In genomic region chr1:17436380-17437174, GRCh38 we compare ENCODE assay signal across 8 cellular contexts. TPM values are rescaled to one million over a fixed set of nuclear protein-coding genes. Genes with fewer than 3 reads are reported as not detected.
DNase-seq lines count a peak whose midpoint lies in the region; ATAC-seq and TF ChIP-seq lines count a peak whose summit lies in the region.

No MANE protein-coding gene starts in this region.

- no peaks in the 10 kb centered on the region for H3K27me3 Mint-ChIP-seq in activated naive CD8-positive, alpha-beta T cell treated with anti-CD3 and anti-CD28 coated beads, Interleukin-2, amount 50 U/mL, for 24 hours

- intact Hi-C loops in stomach (cut with DNase I; ENCODE audit: low total_unique reads): no loop called here

- H3K4me1 Mint-ChIP-seq in activated naive CD8-positive, alpha-beta T cell treated with anti-CD3 and anti-CD28 coated beads, Interleukin-2, amount 50 U/mL, for 24 hours: peaks cover 67% of the 10 kb centered on the region

- H3K27ac Mint-ChIP-seq in activated naive CD8-positive, alpha-beta T cell treated with anti-CD3 and anti-CD28 coated beads, Interleukin-2, amount 50 U/mL, for 24 hours: peak overlapping the region; percentile 68

- no peak for TF ChIP-seq RAD21 in SK-N-SH (IDR thresholded peaks at IDR 0.05; ENCODE audit: low read length)

- H3K27me3 ChIP-seq in SK-N-SH (ENCODE audit: insufficient read depth) (no peaks in the 10 kb centered on the region), stomach (no peaks in the 10 kb centered on the region)

- DNase-seq in SK-N-SH: no peak
- DNase-seq in activated naive CD8-positive, alpha-beta T cell treated with anti-CD3 and anti-CD28 coated beads, Interleukin-2, amount 50 U/mL, for 24 hours: no peak
- no peak for DNase-seq in stomach
- DNase-seq in NCI-H82 (lab: John Stamatoyannopoulos, UW): no peak
- DNase-seq in SHP77 (lab: John Stamatoyannopoulos, UW): no peak

- H3K9me3 ChIP-seq in SK-N-SH (no peaks in the 10 kb centered on the region), iPS-18c (ENCODE audit: control insufficient read depth, insufficient read depth, low read length) (no peaks in the 10 kb centered on the region), stomach (no peaks in the 10 kb centered on the region)

- no peak for ATAC-seq in SK-N-SH treated with all-trans-retinoic acid at 6 μM for 48 hours
- no peak for ATAC-seq in activated naive CD8-positive, alpha-beta T cell treated with anti-CD3 and anti-CD28 coated beads, Interleukin-2, amount 50 U/mL, for 24 hours
- no peak for ATAC-seq in HG03025 (IDR thresholded peaks at IDR 0.05; ENCODE audit: low FRiP score, unreplicated experiment)

- POLR2A ChIA-PET in SK-N-SH (lab: Yijun Ruan, JAX): interaction anchor here (0.6 kb wide), 1 partner anchor 1416 kb away, joined by 4 read pairs; no protein-coding TSS in a partner anchor

- 54% methylated on average over 10 of the region's 13 CpGs for WGBS in SK-N-SH (ENCODE audit: low lambda C conversion rate)
- WGBS in stomach, 5 donors: 32 to 44% (median 37%) methylated on average over 13 of the region's 13 CpGs

- peak overlapping the region; percentile 82 for H3K4me3 Mint-ChIP-seq in activated naive CD8-positive, alpha-beta T cell treated with anti-CD3 and anti-CD28 coated beads, Interleukin-2, amount 50 U/mL, for 24 hours

- H3K36me3 ChIP-seq in SK-N-SH (replicated peaks in 1 of 2; ENCODE audit: control insufficient read depth in 1 of 2, insufficient read depth in 2 of 2, low read length in 1 of 2) (peaks cover 10 to 31% of the 10 kb centered on the region in 2 experiments), stomach (peaks cover 4 to 36% (median 27%) of the 10 kb centered on the region in 4 donors)

- peaks cover 25 to 29% of the 10 kb centered on the region in 2 experiments for H3K4me1 ChIP-seq in SK-N-SH (ENCODE audit: control insufficient read depth in 1 of 2, insufficient read depth in 2 of 2, low read depth in 1 of 2, low read length in 1 of 2)
- H3K4me1 ChIP-seq in stomach: peaks cover 12 to 73% (median 41%) of the 10 kb centered on the region in 4 donors

- TF ChIP-seq CTCF in SK-N-SH (IDR thresholded peaks at IDR 0.05) (no peak), stomach (IDR thresholded peaks at IDR 0.05) (no peak)

- no peak overlapping the region for H2AFZ ChIP-seq in SK-N-SH (ENCODE audit: low read depth)

- H3F3A ChIP-seq in SK-N-SH (replicated peaks; ENCODE audit: insufficient read depth): peaks cover 16% of the 10 kb centered on the region

- H4K20me1 ChIP-seq in SK-N-SH (ENCODE audit: insufficient read depth): peaks cover 52% of the 10 kb centered on the region

- peaks cover 78% of the 10 kb centered on the region for H3K79me2 ChIP-seq in SK-N-SH (ENCODE audit: insufficient read depth)

- TF ChIP-seq POLR2A in stomach (IDR thresholded peaks at IDR 0.05): no peak

- H3K9ac ChIP-seq in SK-N-SH: peak overlapping the region; percentile 62

- CTCF ChIA-PET in SK-N-SH (lab: Yijun Ruan, JAX): interaction anchor here (1.5 kb wide), 1 partner anchor 10 kb away, joined by 3 read pairs; no protein-coding TSS in a partner anchor

- TF ChIP-seq EP300 in SK-N-SH (IDR thresholded peaks at IDR 0.05; ENCODE audit: borderline replicate concordance in 1 of 2, low read depth in 1 of 2, low read length in 1 of 2) (no peak), stomach (IDR thresholded peaks at IDR 0.05) (no peak)

- H3K9me3 Mint-ChIP-seq in activated naive CD8-positive, alpha-beta T cell treated with anti-CD3 and anti-CD28 coated beads, Interleukin-2, amount 50 U/mL, for 24 hours: no peaks in the 10 kb centered on the region

- no peaks in the 10 kb centered on the region for H3K9me2 ChIP-seq in SK-N-SH

- H3K4me3 ChIP-seq in SK-N-SH (ENCODE audit: low read depth in 2 of 2, low read length in 1 of 2) (peak overlapping the region; percentile 71 to 86), iPS-18c (ENCODE audit: insufficient read depth, low read depth, low read length) (peak overlapping the region; percentile 82), stomach (peak overlapping the region; percentile 74 to 86 (median 80))

- peak overlapping the region; percentile 91 for H3K4me2 ChIP-seq in SK-N-SH

- H3K27ac ChIP-seq in SK-N-SH (ENCODE audit: low read depth in 2 of 2, low read length in 1 of 2) (peak overlapping the region in 1 of 2 experiments; percentile 30; a peak in 3 of 4 replicates), stomach (peak overlapping the region in 4 of 5 donors; percentile 58 to 98 (median 86))

- H3K36me3 Mint-ChIP-seq in activated naive CD8-positive, alpha-beta T cell treated with anti-CD3 and anti-CD28 coated beads, Interleukin-2, amount 50 U/mL, for 24 hours (ENCODE audit: low read depth): peaks cover 47% of the 10 kb centered on the region

TF ChIP-seq in SK-N-SH, 30 proteins besides CTCF, POLR2A, EP300 and RAD21 (continues in another document):
- no peak for TF ChIP-seq NRF1 (IDR thresholded peaks at IDR 0.05; ENCODE audit: low read depth, low read length)
- TF ChIP-seq YY1 (IDR thresholded peaks at IDR 0.05; ENCODE audit: low read depth): no peak
- no peak for TF ChIP-seq FOXM1 (IDR thresholded peaks at IDR 0.05; ENCODE audit: low read depth)
- no peak for TF ChIP-seq GATA2 (CRISPR knock-in tag; IDR thresholded peaks at IDR 0.05)
- TF ChIP-seq ZBTB33 (IDR thresholded peaks at IDR 0.05; ENCODE audit: borderline replicate concordance, low read depth): no peak
- no peak for TF ChIP-seq TCF12 (IDR thresholded peaks at IDR 0.05)
- TF ChIP-seq USF2 (IDR thresholded peaks at IDR 0.05; ENCODE audit: borderline replicate concordance, low read depth, low read length): no peak
- no peak for TF ChIP-seq SIN3A (IDR thresholded peaks at IDR 0.05; ENCODE audit: borderline replicate concordance, low read depth, low read length)
- no peak for TF ChIP-seq ELF1 (IDR thresholded peaks at IDR 0.05)
- TF ChIP-seq NFIC (IDR thresholded peaks at IDR 0.05; ENCODE audit: borderline replicate concordance): no peak

TF ChIP-seq in SK-N-SH treated with all-trans-retinoic acid at 6 μM for 48 hours, 23 proteins besides CTCF, POLR2A, EP300 and RAD21:
- no peak for TF ChIP-seq TOX (CRISPR knock-in tag; IDR thresholded peaks at IDR 0.05; ENCODE audit: borderline replicate concordance)
- TF ChIP-seq ZNF70 (CRISPR knock-in tag; IDR thresholded peaks at IDR 0.05): no peak
- TF ChIP-seq TCF4 (CRISPR knock-in tag; IDR thresholded peaks at IDR 0.05; ENCODE audit: borderline replicate concordance): no peak
- TF ChIP-seq ARNTL (CRISPR knock-in tag; IDR thresholded peaks at IDR 0.05; ENCODE audit: borderline replicate concordance, low read depth): no peak

RNA-seq across cellular contexts. Expression of gene RCC2, which starts 2.9 kb away (rescaled TPM):
- 48.2 and 53.8 TPM in 2 replicates for polyA plus RNA-seq in SK-N-SH (2012; rRNA removed)
- 33.7 and 41.4 TPM in 2 replicates for polyA plus RNA-seq in SK-N-SH (2012; cell fraction: cytosol; rRNA removed)
- 101 and 121 TPM in 2 replicates for polyA plus RNA-seq in SK-N-SH (2012; cell fraction: nucleus; rRNA removed)
- total RNA-seq in stomach: 10 to 100 TPM; 15.8 to 73.6 (median 35.4) TPM
- polyA plus RNA-seq in stomach: 10 to 100 TPM; 16.0 to 29.1 (median 22.9) TPM
